ENCODE assay signal across 22 cellular contexts in genomic region chr15:53256043-53256442, GRCh38.
"Had no signal": no experiment of that assay in that cellular context is flagged by ENCODE, and none has a peak within 500 bp of the region (broad histone marks: within the 10 kb centered on the region; RNA-seq: fewer than 3 reads in every experiment).

No MANE protein-coding gene starts in this region.

- DNase-seq: colonic mucosa; cortex of kidney; effector CD8-positive, alpha-beta T cell; effector memory CD8-positive, alpha-beta T cell; foreskin keratinocyte; heart left ventricle; hypothalamus; left cardiac atrium; left lung; left ventricle myocardium superior; lower lobe of right lung; mesenchymal stem cell; mucosa of descending colon; naive B cell; naive thymus-derived CD8-positive, alpha-beta T cell had no signal

- FAIRE-seq: endothelial cell of umbilical vein, frontal cortex, islet of Langerhans, keratinocyte had no signal

- H3K27ac ChIP-seq: colonic mucosa, esophagus muscularis mucosa, foreskin keratinocyte, gastroesophageal sphincter, heart left ventricle, hepatocyte, left lung, lower lobe of right lung had no signal

- H3K79me2 ChIP-seq: hepatocyte had no signal

- H3K9me3 ChIP-seq: colonic mucosa, esophagus muscularis mucosa, gastroesophageal sphincter, heart left ventricle, left lung, lower lobe of right lung, mucosa of descending colon had no signal

- H2AFZ ChIP-seq: hepatocyte had no signal

- H3K4me2 ChIP-seq: hepatocyte had no signal

- H3K4me3 ChIP-seq: colonic mucosa, esophagus muscularis mucosa, gastroesophageal sphincter, heart left ventricle, hepatocyte, left lung, lower lobe of right lung, mucosa of descending colon had no signal

- H3K4me1 ChIP-seq: colonic mucosa, esophagus muscularis mucosa, foreskin keratinocyte, gastroesophageal sphincter, heart left ventricle, left lung, lower lobe of right lung had no signal

- ATAC-seq: effector memory CD8-positive, alpha-beta T cell; foreskin keratinocyte; gastroesophageal sphincter; heart left ventricle; left cardiac atrium; left lung; left ventricle myocardium superior; lower lobe of right lung; mucosa of descending colon; naive thymus-derived CD8-positive, alpha-beta T cell had no signal

- H3K27me3 ChIP-seq: colonic mucosa, esophagus muscularis mucosa, foreskin keratinocyte, gastroesophageal sphincter, heart left ventricle, hepatocyte, left lung had no signal

- H3K36me3 ChIP-seq: colonic mucosa, esophagus muscularis mucosa, gastroesophageal sphincter, heart left ventricle, left lung, lower lobe of right lung had no signal
